Comparison of ENCODE assay signal across 21 cellular contexts in genomic region chr5:138024117-138024516, GRCh38. TPM values are rescaled to one million over a fixed set of nuclear protein-coding genes. Genes with fewer than 3 reads are reported as not detected.
DNase-seq lines count a peak whose midpoint lies in the region; ATAC-seq and TF ChIP-seq lines count a peak whose summit lies in the region.
"Had no signal": no experiment of that assay in that cellular context is flagged by ENCODE, and none has a peak within 500 bp of the region (broad histone marks: within the 10 kb centered on the region; RNA-seq: fewer than 3 reads in every experiment).

No MANE protein-coding gene starts in this region.

- peaks cover 11% of the 10 kb centered on the region for H3K4me1 ChIP-seq in RWPE2 (ENCODE audit: insufficient read depth, poor library complexity, severe bottlenecking)
- H3K4me1 ChIP-seq: pancreas had no signal

- peaks cover 23% of the 10 kb centered on the region for H3K36me3 Mint-ChIP-seq in activated naive CD8-positive, alpha-beta T cell treated with anti-CD3 and anti-CD28 coated beads, Interleukin-2, amount 10 ng/mL, durations not matched to agents 7 days and 5 days
- peaks cover 16% of the 10 kb centered on the region for H3K36me3 Mint-ChIP-seq in activated naive CD8-positive, alpha-beta T cell treated with anti-CD3 and anti-CD28 coated beads, Interleukin-2, amount 50 U/mL, for 24 hours (ENCODE audit: low read depth)
- peaks cover 1 to 3% (median 3%) of the 10 kb centered on the region in 3 donors for H3K36me3 Mint-ChIP-seq in immature natural killer cell
- H3K36me3 Mint-ChIP-seq in stimulated activated naive B cell treated with anti-CD40 and anti-IgM and Interleukin-4, amounts not matched to agents 10 μg/mL and 1 μg/mL and 100 μg/mL, for 72 hours = peaks cover 16 to 27% of the 10 kb centered on the region in 2 donors
- peaks cover 11% of the 10 kb centered on the region for H3K36me3 Mint-ChIP-seq in progenitor cell of endocrine pancreas (ENCODE audit: insufficient read depth)
- H3K36me3 Mint-ChIP-seq in chondrocyte (ENCODE audit: low read depth) = no peaks in the 10 kb centered on the region

- H3K9me3 Mint-ChIP-seq in activated naive CD8-positive, alpha-beta T cell treated with anti-CD3 and anti-CD28 coated beads, Interleukin-2, amount 10 ng/mL, durations not matched to agents 7 days and 5 days = no peaks in the 10 kb centered on the region
- H3K9me3 Mint-ChIP-seq in activated naive CD8-positive, alpha-beta T cell treated with anti-CD3 and anti-CD28 coated beads, Interleukin-2, amount 50 U/mL, for 24 hours = no peaks in the 10 kb centered on the region
- no peaks in the 10 kb centered on the region for H3K9me3 Mint-ChIP-seq in immature natural killer cell
- peaks cover 0 to 3% of the 10 kb centered on the region in 2 donors for H3K9me3 Mint-ChIP-seq in stimulated activated naive B cell treated with anti-CD40 and anti-IgM and Interleukin-4, amounts not matched to agents 10 μg/mL and 1 μg/mL and 100 μg/mL, for 72 hours
- H3K9me3 Mint-ChIP-seq in progenitor cell of endocrine pancreas (ENCODE audit: low read depth) = no peaks in the 10 kb centered on the region
- H3K9me3 Mint-ChIP-seq in chondrocyte (ENCODE audit: low read depth) = no peaks in the 10 kb centered on the region
- H3K9me3 Mint-ChIP-seq: activated CD4-positive, alpha-beta memory T cell treated with anti-CD3 and anti-CD28 coated beads, Interleukin-2, amount 10 ng/mL, durations not matched to agents 7 days and 5 days; activated T-helper 2 cell treated with anti-CD3 and anti-CD28 coated beads, Interferon-gamma antibody, Interleukin-2, Interleukin-4, amounts not matched to agents 10 μg/mL and 5 μg/mL and 100 μg/mL, durations not matched to agents 14 hours and 24 hours and 36 hours; T-cell had no signal

- no peak overlapping the region for H3K4me3 Mint-ChIP-seq in activated naive CD8-positive, alpha-beta T cell treated with anti-CD3 and anti-CD28 coated beads, Interleukin-2, amount 10 ng/mL, durations not matched to agents 7 days and 5 days
- no peak overlapping the region for H3K4me3 Mint-ChIP-seq in activated naive CD8-positive, alpha-beta T cell treated with anti-CD3 and anti-CD28 coated beads, Interleukin-2, amount 50 U/mL, for 24 hours
- peak overlapping the region in 2 of 5 donors; percentile 4 to 22 for H3K4me3 Mint-ChIP-seq in immature natural killer cell
- H3K4me3 Mint-ChIP-seq in stimulated activated naive B cell treated with anti-CD40 and anti-IgM and Interleukin-4, amounts not matched to agents 10 μg/mL and 1 μg/mL and 100 μg/mL, for 72 hours = no peak overlapping the region
- no peak overlapping the region for H3K4me3 Mint-ChIP-seq in progenitor cell of endocrine pancreas (ENCODE audit: low read depth)
- H3K4me3 Mint-ChIP-seq in chondrocyte (ENCODE audit: unreplicated experiment) = no peak overlapping the region
- H3K4me3 Mint-ChIP-seq: activated CD4-positive, alpha-beta memory T cell treated with anti-CD3 and anti-CD28 coated beads, Interleukin-2, amount 10 ng/mL, durations not matched to agents 7 days and 5 days; T-cell had no signal

- POLR2A ChIA-PET in activated naive CD8-positive, alpha-beta T cell treated with anti-CD3 and anti-CD28 coated beads, Interleukin-2, amount 10 ng/mL, durations not matched to agents 7 days and 5 days (lab: Charles Lee) = no interaction called here

- no peaks in the 10 kb centered on the region for H3K27me3 Mint-ChIP-seq in activated naive CD8-positive, alpha-beta T cell treated with anti-CD3 and anti-CD28 coated beads, Interleukin-2, amount 10 ng/mL, durations not matched to agents 7 days and 5 days
- no peaks in the 10 kb centered on the region for H3K27me3 Mint-ChIP-seq in activated naive CD8-positive, alpha-beta T cell treated with anti-CD3 and anti-CD28 coated beads, Interleukin-2, amount 50 U/mL, for 24 hours
- peaks cover 0 to 5% (median 4%) of the 10 kb centered on the region in 3 donors for H3K27me3 Mint-ChIP-seq in immature natural killer cell (ENCODE audit: low read depth in 3 of 3)
- no peaks in the 10 kb centered on the region for H3K27me3 Mint-ChIP-seq in stimulated activated naive B cell treated with anti-CD40 and anti-IgM and Interleukin-4, amounts not matched to agents 10 μg/mL and 1 μg/mL and 100 μg/mL, for 72 hours
- no peaks in the 10 kb centered on the region for H3K27me3 Mint-ChIP-seq in progenitor cell of endocrine pancreas
- H3K27me3 Mint-ChIP-seq in chondrocyte (ENCODE audit: low read depth) = no peaks in the 10 kb centered on the region
- H3K27me3 Mint-ChIP-seq: activated CD4-positive, alpha-beta memory T cell treated with anti-CD3 and anti-CD28 coated beads, Interleukin-2, amount 10 ng/mL, durations not matched to agents 7 days and 5 days; T-cell had no signal

- H3K36me3 ChIP-seq in RWPE2 (ENCODE audit: low read depth) = peaks cover 33% of the 10 kb centered on the region

- H3K27ac Mint-ChIP-seq in activated naive CD8-positive, alpha-beta T cell treated with anti-CD3 and anti-CD28 coated beads, Interleukin-2, amount 10 ng/mL, durations not matched to agents 7 days and 5 days = peak overlapping the region; percentile 2
- H3K27ac Mint-ChIP-seq in activated naive CD8-positive, alpha-beta T cell treated with anti-CD3 and anti-CD28 coated beads, Interleukin-2, amount 50 U/mL, for 24 hours = no peak overlapping the region
- peak overlapping the region in 5 of 6 donors; percentile 4 to 49 (median 14) for H3K27ac Mint-ChIP-seq in immature natural killer cell
- H3K27ac Mint-ChIP-seq in stimulated activated naive B cell treated with anti-CD40 and anti-IgM and Interleukin-4, amounts not matched to agents 10 μg/mL and 1 μg/mL and 100 μg/mL, for 72 hours = peak overlapping the region; percentile 48
- H3K27ac Mint-ChIP-seq in progenitor cell of endocrine pancreas = no peak overlapping the region
- H3K27ac Mint-ChIP-seq in chondrocyte (ENCODE audit: unreplicated experiment) = no peak overlapping the region
- H3K27ac Mint-ChIP-seq: activated CD4-positive, alpha-beta memory T cell treated with anti-CD3 and anti-CD28 coated beads, Interleukin-2, amount 10 ng/mL, durations not matched to agents 7 days and 5 days; activated T-helper 2 cell treated with anti-CD3 and anti-CD28 coated beads, Interferon-gamma antibody, Interleukin-2, Interleukin-4, amounts not matched to agents 10 μg/mL and 5 μg/mL and 100 μg/mL, durations not matched to agents 14 hours and 24 hours and 36 hours; T-cell had no signal

- H3K27me3 ChIP-seq in RWPE2 (ENCODE audit: insufficient read depth, poor library complexity, severe bottlenecking) = no peaks in the 10 kb centered on the region
- H3K27me3 ChIP-seq: left lung, pancreas, upper lobe of left lung had no signal

- no peaks in the 10 kb centered on the region for H3K9me3 ChIP-seq in RWPE2 (ENCODE audit: severe bottlenecking)
- H3K9me3 ChIP-seq: left lung, pancreas, upper lobe of left lung had no signal

- no peak for DNase-seq in activated naive CD8-positive, alpha-beta T cell treated with anti-CD3 and anti-CD28 coated beads, Interleukin-2, amount 10 ng/mL, durations not matched to agents 7 days and 5 days
- DNase-seq in activated naive CD8-positive, alpha-beta T cell treated with anti-CD3 and anti-CD28 coated beads, Interleukin-2, amount 50 U/mL, for 24 hours = no peak
- DNase-seq in RWPE2 (ENCODE audit: low spot score) = no peak
- DNase-seq in immature natural killer cell = no peak
- DNase-seq in stimulated activated naive B cell treated with anti-CD40 and anti-IgM and Interleukin-4, amounts not matched to agents 10 μg/mL and 1 μg/mL and 100 μg/mL, for 72 hours = no peak
- DNase-seq in NCI-H187 treated with DMSO at 0.1 percent for 48 hours (lab: John Stamatoyannopoulos, UW) = no peak
- DNase-seq in progenitor cell of endocrine pancreas (ENCODE audit: low spot score, unreplicated experiment) = no peak
- DNase-seq in chondrocyte (ENCODE audit: low spot score) = no peak
- DNase-seq: activated CD4-positive, alpha-beta memory T cell treated with anti-CD3 and anti-CD28 coated beads, Interleukin-2, amount 10 ng/mL, durations not matched to agents 7 days and 5 days; foreskin melanocyte; left lung; NCI-H1930; NCI-H446; pancreas; T-cell; upper lobe of left lung had no signal

- ATAC-seq in activated naive CD8-positive, alpha-beta T cell treated with anti-CD3 and anti-CD28 coated beads, Interleukin-2, amount 10 ng/mL, durations not matched to agents 7 days and 5 days (ENCODE audit: low read depth) = no peak
- ATAC-seq in activated naive CD8-positive, alpha-beta T cell treated with anti-CD3 and anti-CD28 coated beads, Interleukin-2, amount 50 U/mL, for 24 hours = no peak
- ATAC-seq in RWPE2 (ENCODE audit: low read depth) = peak; percentile 59
- no peak for ATAC-seq in stimulated activated naive B cell treated with anti-CD40 and anti-IgM and Interleukin-4, amounts not matched to agents 10 μg/mL and 1 μg/mL and 100 μg/mL, for 72 hours (replicated peaks)
- ATAC-seq: left lung, pancreas, T-cell had no signal

- peaks cover 32% of the 10 kb centered on the region for H3K4me1 Mint-ChIP-seq in activated naive CD8-positive, alpha-beta T cell treated with anti-CD3 and anti-CD28 coated beads, Interleukin-2, amount 10 ng/mL, durations not matched to agents 7 days and 5 days
- peaks cover 62% of the 10 kb centered on the region for H3K4me1 Mint-ChIP-seq in activated naive CD8-positive, alpha-beta T cell treated with anti-CD3 and anti-CD28 coated beads, Interleukin-2, amount 50 U/mL, for 24 hours
- peaks cover 69 to 85% of the 10 kb centered on the region in 2 donors for H3K4me1 Mint-ChIP-seq in immature natural killer cell
- H3K4me1 Mint-ChIP-seq in stimulated activated naive B cell treated with anti-CD40 and anti-IgM and Interleukin-4, amounts not matched to agents 10 μg/mL and 1 μg/mL and 100 μg/mL, for 72 hours = peaks cover 26 to 65% of the 10 kb centered on the region in 2 donors
- peaks cover 12% of the 10 kb centered on the region for H3K4me1 Mint-ChIP-seq in progenitor cell of endocrine pancreas (ENCODE audit: low read depth)
- peaks cover 32% of the 10 kb centered on the region for H3K4me1 Mint-ChIP-seq in chondrocyte (ENCODE audit: low read depth)

- H3K4me3 ChIP-seq in RWPE2 (ENCODE audit: severe bottlenecking) = no peak overlapping the region
- H3K4me3 ChIP-seq: left lung, pancreas, skin epidermis, upper lobe of left lung had no signal

- TF ChIP-seq CTCF in RWPE2 (IDR thresholded peaks at IDR 0.05; ENCODE audit: poor library complexity, severe bottlenecking) (no peak), progenitor cell of endocrine pancreas (IDR thresholded peaks at IDR 0.05; ENCODE audit: unreplicated experiment) (no peak), chondrocyte (IDR thresholded peaks at IDR 0.05) (no peak)

- H3K27ac ChIP-seq in RWPE2 (ENCODE audit: poor library complexity, severe bottlenecking) = peak overlapping the region; percentile 1
- H3K27ac ChIP-seq: left lung, pancreas, upper lobe of left lung, VCaP had no signal

RNA-seq across cellular contexts. Expression of gene FAM13B, which starts 8.8 kb away (rescaled TPM):
- total RNA-seq in activated naive CD8-positive, alpha-beta T cell treated with anti-CD3 and anti-CD28 coated beads, Interleukin-2, amount 10 ng/mL, durations not matched to agents 7 days and 5 days = 10 to 100 TPM; 44.8 to 48.7 TPM
- polyA plus RNA-seq in immature natural killer cell = 10 to 100 TPM in 2 of 3 donors, 1 to 10 TPM in 1; 8.8 to 38.1 (median 24.0) TPM
- 59.8 and 62.1 TPM in 2 replicates for total RNA-seq in progenitor cell of endocrine pancreas
- total RNA-seq in chondrocyte = 35.9 to 43.6 TPM (median 43.0 TPM) in 3 replicates

RNA-seq across cellular contexts. Expression of gene WNT8A, which starts 59.7 kb away (rescaled TPM):
- total RNA-seq in activated naive CD8-positive, alpha-beta T cell treated with anti-CD3 and anti-CD28 coated beads, Interleukin-2, amount 10 ng/mL, durations not matched to agents 7 days and 5 days = not detected
- polyA plus RNA-seq in immature natural killer cell = not detected
- total RNA-seq in progenitor cell of endocrine pancreas (not detected in 2 replicates), chondrocyte (not detected in 3 replicates)
- total RNA-seq: activated CD4-positive, alpha-beta memory T cell treated with anti-CD3 and anti-CD28 coated beads, Interleukin-2, amount 10 ng/mL, durations not matched to agents 7 days and 5 days; activated T-helper 2 cell treated with anti-CD3 and anti-CD28 coated beads, Interferon-gamma antibody, Interleukin-2, Interleukin-4, amounts not matched to agents 10 μg/mL and 5 μg/mL and 100 μg/mL, durations not matched to agents 14 hours and 24 hours and 36 hours; G401; left lung; mucosa of gallbladder; pancreas; T-cell; upper lobe of left lung had no signal
- polyA plus RNA-seq: pancreas had no signal

Comparison
In these comparisons a context has a peak if more than half of its experiments do, and no peak if none do; other contexts are left out.
1. H3K27ac Mint-ChIP-seq: peak in activated naive CD8-positive, alpha-beta T cell treated with anti-CD3 and anti-CD28 coated beads, Interleukin-2, amount 10 ng/mL, durations not matched to agents 7 days and 5 days (single experiment), immature natural killer cell (5 of 6) and stimulated activated naive B cell treated with anti-CD40 and anti-IgM and Interleukin-4, amounts not matched to agents 10 μg/mL and 1 μg/mL and 100 μg/mL, for 72 hours (single experiment); none in activated naive CD8-positive, alpha-beta T cell treated with anti-CD3 and anti-CD28 coated beads, Interleukin-2, amount 50 U/mL, for 24 hours (single experiment), progenitor cell of endocrine pancreas (single experiment) and chondrocyte (single experiment).